1 cellular context compared by ENCODE assay signal in genomic region chr3:36944641-36945270, GRCh38.
TF ChIP-seq lines count a peak whose summit lies in the region.

TSS of gene TRANK1 (minus strand) at chr3:36945054. CDS start at chr3:36944809, 245 bp downstream.

TF ChIP-seq in H1, 55 proteins besides CTCF, POLR2A, EP300 and RAD21 (continued from another document):
- TF ChIP-seq KDM1A (IDR thresholded peaks at IDR 0.05; ENCODE audit: borderline replicate concordance, low read length) (no peak), POU5F1 (IDR thresholded peaks at IDR 0.05; ENCODE audit: low read depth, low read length) (no peak), CHD1 (IDR thresholded peaks at IDR 0.05; ENCODE audit: low read depth, low read length) (no peak), RBBP5 (IDR thresholded peaks at IDR 0.05; ENCODE audit: borderline replicate concordance, low read depth, low read length) (peak; percentile 86; the same call in 1 of the 2 replicates), CBX5 (IDR thresholded peaks at IDR 0.05; ENCODE audit: low read depth, low read length) (no peak), KDM5A (IDR thresholded peaks at IDR 0.05; ENCODE audit: low read length) (no peak), TAF1 (IDR thresholded peaks at IDR 0.05; ENCODE audit: low read depth, low read length) (peak; percentile 46), ASH2L (IDR thresholded peaks at IDR 0.05; ENCODE audit: low read length) (peak; percentile 71), TBP (IDR thresholded peaks at IDR 0.05; ENCODE audit: low read depth, low read length) (peak; percentile 8; the same call in 1 of the 2 replicates), JUND (IDR thresholded peaks at IDR 0.05; ENCODE audit: low read length) (no peak), E2F6 (IDR thresholded peaks at IDR 0.05) (peak; percentile 9), EZH2 (IDR thresholded peaks at IDR 0.05; ENCODE audit: low read depth, low read length, severe bottlenecking) (peak; percentile 57), POLR2AphosphoS5 (IDR thresholded peaks at IDR 0.05; ENCODE audit: low read depth, low read length) (peak; percentile 64), MAX (IDR thresholded peaks at IDR 0.05) (peak; percentile 72), SUZ12 (IDR thresholded peaks at IDR 0.05; ENCODE audit: low read length) (peak; percentile 67), ZNF274 (IDR thresholded peaks at IDR 0.05; ENCODE audit: borderline replicate concordance, extremely low read depth, low read length) (no peak), HDAC6 (IDR thresholded peaks at IDR 0.05; ENCODE audit: low read depth, low read length) (no peak), EGR1 (IDR thresholded peaks at IDR 0.05; ENCODE audit: borderline replicate concordance, low read depth, low read length) (0 out of 2 replicates have a peak, but pooled peaks have one; percentile 33), BACH1 (IDR thresholded peaks at IDR 0.05; ENCODE audit: low read length) (no peak), KDM4A (IDR thresholded peaks at IDR 0.05; ENCODE audit: low read depth, low read length, severe bottlenecking) (peak; percentile 66), SP4 (IDR thresholded peaks at IDR 0.05; ENCODE audit: low read length) (no peak)
